Comparison of ENCODE assay signal across 1 cellular context in the genomic region with DNA sequence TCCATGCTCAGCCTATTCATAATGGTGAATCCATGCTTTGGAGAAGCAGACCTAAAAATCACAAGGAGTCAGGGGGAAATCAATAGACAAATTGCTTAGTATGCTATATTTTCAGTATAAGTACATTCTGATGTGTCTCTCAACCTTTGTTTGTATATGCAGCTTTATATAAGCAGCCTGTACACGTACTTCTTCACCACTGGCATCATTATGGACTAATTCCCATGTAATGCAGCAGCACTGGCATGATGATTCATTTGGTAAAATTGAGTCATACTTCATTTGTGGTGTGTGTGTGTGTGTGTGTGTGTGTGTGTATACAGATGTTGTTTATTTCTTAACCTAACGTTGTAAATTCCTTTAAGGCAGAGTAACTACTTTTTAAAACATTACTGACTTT.
TF ChIP-seq lines count a peak whose summit lies in the region.

No MANE protein-coding gene starts in this region.

TF ChIP-seq in liver, 16 proteins besides CTCF, POLR2A, EP300 and RAD21 (continued from another document):
- no peak for TF ChIP-seq ZBTB33 (IDR thresholded peaks at IDR 0.05)
- no peak for TF ChIP-seq SP1 (IDR thresholded peaks at IDR 0.05)
- TF ChIP-seq EGR1 (IDR thresholded peaks at IDR 0.05; ENCODE audit: low read depth in 2 of 2) = no peak
- TF ChIP-seq HNF4A (conservative IDR thresholded peaks at IDR 0.05) = no peak
- no peak for TF ChIP-seq NR2F2 (IDR thresholded peaks at IDR 0.05)
TF ChIP-seq in liver: peak in this region for 0.
